Comparison of ENCODE assay signal across 33 cellular contexts in genomic region chr2:194824450-194824849, GRCh38.
"Had no signal": no experiment of that assay in that cellular context is flagged by ENCODE, and none has a peak within 500 bp of the region (broad histone marks: within the 10 kb centered on the region; RNA-seq: fewer than 3 reads in every experiment).

No MANE protein-coding gene starts in this region.

- DNase-seq: activated effector memory CD4-positive, alpha-beta T cell treated with anti-CD3 and anti-CD28 coated beads, Interleukin-2, amount 50 U/mL, for 16 hours; activated effector memory CD4-positive, alpha-beta T cell treated with Interleukin-2 at 50 U/mL for 16 hours; activated gamma-delta T cell; activated gamma-delta T cell treated with Interleukin-2 at 50 U/mL for 16 hours; activated naive CD4-positive, alpha-beta T cell; activated naive CD4-positive, alpha-beta T cell treated with anti-CD3 and anti-CD28 coated beads for 36 hours; activated naive CD4-positive, alpha-beta T cell treated with anti-CD3 and anti-CD28 coated beads, Interleukin-2, amount 10 ng/mL, durations not matched to agents 7 days and 5 days; activated naive CD4-positive, alpha-beta T cell treated with anti-CD3 and anti-CD28 coated beads, Interleukin-2, amount 50 U/mL, for 16 hours; activated naive CD4-positive, alpha-beta T cell treated with Interleukin-2 at 50 U/mL for 16 hours; activated naive CD8-positive, alpha-beta T cell treated with anti-CD3 and anti-CD28 coated beads for 36 hours; activated naive CD8-positive, alpha-beta T cell treated with anti-CD3 and anti-CD28 coated beads, Interleukin-2, amount 10 ng/mL, durations not matched to agents 7 days and 5 days; activated naive CD8-positive, alpha-beta T cell treated with anti-CD3 and anti-CD28 coated beads, Interleukin-2, amount 50 U/mL, for 24 hours; activated T-cell treated with anti-CD3 and anti-CD28 coated beads, Interleukin-2, amount 50 U/mL, for 24 hours; activated T-cell treated with anti-CD3 and anti-CD28 coated beads, Interleukin-2, amount 50 U/mL, for 4 hours; activated T-cell treated with anti-CD3 and anti-CD28 coated beads, Interleukin-2, amount 50 U/mL, for 48 hours; activated T-cell treated with anti-CD3 and anti-CD28 coated beads, Interleukin-2, amount 50 U/mL, for 72 hours; adrenal gland; amniotic stem cell; amygdala; anterior cingulate cortex; aorta; body of pancreas; brain microvascular endothelial cell; caudate nucleus; central memory CD4-positive, alpha-beta T cell; cerebellar nuclear complex had no signal

- H3K36me3 ChIP-seq: adrenal gland, ascending aorta, brain microvascular endothelial cell, breast epithelium, cardiac muscle cell had no signal

- FAIRE-seq: astrocyte, bronchial epithelial cell had no signal

- H3K27me3 ChIP-seq: adrenal gland, ascending aorta, body of pancreas, brain microvascular endothelial cell, breast epithelium, cardiac muscle cell had no signal

- H3K27ac ChIP-seq: adrenal gland, ascending aorta, body of pancreas, brain microvascular endothelial cell, breast epithelium, cardiac muscle cell had no signal

- H3K9me3 ChIP-seq: adrenal gland, ascending aorta, body of pancreas, breast epithelium had no signal

- H3K4me3 ChIP-seq: adrenal gland, ascending aorta, body of pancreas, breast epithelium, cardiac muscle cell had no signal

- H3K4me1 ChIP-seq: adrenal gland, ascending aorta, body of pancreas, breast epithelium had no signal

- ATAC-seq: activated naive CD4-positive, alpha-beta T cell treated with anti-CD3 and anti-CD28 coated beads, Interleukin-2, amount 50 U/mL, for 72 hours; activated naive CD8-positive, alpha-beta T cell treated with anti-CD3 and anti-CD28 coated beads, Interleukin-2, amount 50 U/mL, for 24 hours; activated T-cell treated with anti-CD3 and anti-CD28 coated beads, Interleukin-2, amount 50 U/mL, for 4 hours; activated T-cell treated with anti-CD3 and anti-CD28 coated beads, Interleukin-2, amount 50 U/mL, for 72 hours; activated T-helper 17 cell treated with anti-CD3 and anti-CD28 coated beads, Interleukin-2, amount 50 U/mL, for 72 hours; body of pancreas had no signal
